Comparison of ENCODE assay signal across 13 cellular contexts in genomic region chr21:42336065-42336464, GRCh38. TPM values are rescaled to one million over a fixed set of nuclear protein-coding genes. Genes with fewer than 3 reads are reported as not detected.
DNase-seq lines count a peak whose midpoint lies in the region; ATAC-seq, FAIRE-seq and TF ChIP-seq lines count a peak whose summit lies in the region.
"Had no signal": no experiment of that assay in that cellular context is flagged by ENCODE, and none has a peak within 500 bp of the region (broad histone marks: within the 10 kb centered on the region; RNA-seq: fewer than 3 reads in every experiment).

No MANE protein-coding gene starts in this region.

- no peak overlapping the region for H3K27ac Mint-ChIP-seq in MCF 10A (ENCODE audit: low read depth, unreplicated experiment)
- peak overlapping the region; percentile 81 for H3K27ac Mint-ChIP-seq in astrocyte (ENCODE audit: unreplicated experiment)

- H3K36me3 Mint-ChIP-seq in MCF 10A (ENCODE audit: insufficient read depth, unreplicated experiment) (no peaks in the 10 kb centered on the region), astrocyte (ENCODE audit: low read depth, unreplicated experiment) (no peaks in the 10 kb centered on the region)

- CTCF ChIA-PET in MCF 10A (lab: Yijun Ruan, JAX) = interaction anchor here (0.6 kb wide), 1 partner anchor 10 kb away, joined by 4 read pairs; no protein-coding TSS in a partner anchor

- no peaks in the 10 kb centered on the region for H3K9me3 Mint-ChIP-seq in MCF 10A (ENCODE audit: unreplicated experiment)
- H3K9me3 Mint-ChIP-seq in astrocyte (ENCODE audit: unreplicated experiment) = peaks cover 8% of the 10 kb centered on the region

- no peak for ATAC-seq in HG03520 (IDR thresholded peaks at IDR 0.05; ENCODE audit: unreplicated experiment)

- H3K27me3 Mint-ChIP-seq in MCF 10A (ENCODE audit: insufficient read depth, unreplicated experiment) = peaks cover 43% of the 10 kb centered on the region
- peaks cover 10% of the 10 kb centered on the region for H3K27me3 Mint-ChIP-seq in astrocyte (ENCODE audit: low read depth, unreplicated experiment)

- POLR2A ChIA-PET in MCF 10A (lab: Yijun Ruan, JAX) = interaction anchor here (0.6 to 0.7 kb wide), 2 partner anchors 68 to 94 kb away, joined by 3 read pairs; no protein-coding TSS in a partner anchor

- no peak overlapping the region for H3K9ac ChIP-seq in astrocyte (ENCODE audit: low read length)

- H3K27me3 ChIP-seq in breast epithelium = no peaks in the 10 kb centered on the region
- H3K27me3 ChIP-seq in astrocyte (ENCODE audit: insufficient read depth, low read length) = peaks cover 20% of the 10 kb centered on the region

- BruUV-seq in MCF 10A (replicated peaks; lab: Mats Ljungman, UMichigan) = no TSS peak

- H3K4me2 ChIP-seq in astrocyte (ENCODE audit: low read length) = no peak overlapping the region

- H2AFZ ChIP-seq in astrocyte (ENCODE audit: low read depth, low read length) = no peak overlapping the region

- no peak for TF ChIP-seq POLR2A in breast epithelium (IDR thresholded peaks at IDR 0.05)

- H4K20me1 ChIP-seq in astrocyte (ENCODE audit: insufficient read depth, low read length) = no peaks in the 10 kb centered on the region

- H3K27ac ChIP-seq in breast epithelium (no peak overlapping the region), astrocyte (ENCODE audit: low read depth, low read length) (no peak overlapping the region)
- H3K27ac ChIP-seq: adrenal gland had no signal

- peak; percentile 13 for DNase-seq in MCF 10A (ENCODE audit: unreplicated experiment)
- no peak for DNase-seq in breast epithelium (ENCODE audit: low spot score in 2 of 2)
- no peak for DNase-seq in astrocyte (ENCODE audit: low read depth)
- DNase-seq in islet precursor cell = peak; percentile 79
- DNase-seq in ureter (ENCODE audit: low spot score) = peak; percentile 25
- no peak for DNase-seq in mesenteric fat pad (ENCODE audit: low spot score)
- DNase-seq in foreskin fibroblast = no peak
- DNase-seq: activated T-cell treated with anti-CD3 and anti-CD28 coated beads for 4 hours; DMS153; effector CD8-positive, alpha-beta T cell; NCI-H226 had no signal

- no peak for FAIRE-seq in astrocyte (lab: Jason Lieb, UNC)

- H3K4me3 Mint-ChIP-seq in MCF 10A (ENCODE audit: unreplicated experiment) (no peak overlapping the region), astrocyte (ENCODE audit: unreplicated experiment) (no peak overlapping the region)

- peaks cover 0 to 10% of the 10 kb centered on the region in 2 donors for H3K9me3 ChIP-seq in breast epithelium
- no peaks in the 10 kb centered on the region for H3K9me3 ChIP-seq in astrocyte (ENCODE audit: insufficient read depth, low read depth, low read length)
- H3K9me3 ChIP-seq: adrenal gland had no signal

- H3K4me1 ChIP-seq in breast epithelium (no peaks in the 10 kb centered on the region), astrocyte (ENCODE audit: insufficient read depth, low read length) (peaks cover 5% of the 10 kb centered on the region)
- H3K4me1 ChIP-seq: adrenal gland had no signal

- intact Hi-C loops in MCF 10A (cut with micrococcal nuclease) = no loop called here
- intact Hi-C loops in breast epithelium (cut with DNase I; ENCODE audit: low total_unique reads) = no loop called here

- peak overlapping the region in 1 of 3 donors; percentile 12 for H3K4me3 ChIP-seq in breast epithelium
- no peak overlapping the region for H3K4me3 ChIP-seq in astrocyte (ENCODE audit: insufficient read depth, low read depth, low read length)
- no peak overlapping the region for H3K4me3 ChIP-seq in foreskin fibroblast (ENCODE audit: low read depth in 1 of 2, low read length in 2 of 2)
- H3K4me3 ChIP-seq: adrenal gland had no signal

- H3K36me3 ChIP-seq in breast epithelium (no peaks in the 10 kb centered on the region), astrocyte (ENCODE audit: insufficient read depth, low read length) (no peaks in the 10 kb centered on the region)
- H3K36me3 ChIP-seq: adrenal gland had no signal

- no peak for TF ChIP-seq CTCF in MCF 10A (IDR thresholded peaks at IDR 0.05; ENCODE audit: unreplicated experiment)
- no peak for TF ChIP-seq CTCF in breast epithelium (IDR thresholded peaks at IDR 0.05)
- TF ChIP-seq CTCF in astrocyte (IDR thresholded peaks at IDR 0.05; ENCODE audit: insufficient read depth, low read depth, low read length) = no peak
- TF ChIP-seq CTCF in foreskin fibroblast (IDR thresholded peaks at IDR 0.05; ENCODE audit: low read depth, low read length) = no peak

- H3K4me1 Mint-ChIP-seq in MCF 10A (ENCODE audit: insufficient read depth, unreplicated experiment) (no peaks in the 10 kb centered on the region), astrocyte (ENCODE audit: low read depth, unreplicated experiment) (peaks cover 5% of the 10 kb centered on the region)

- H3K79me2 ChIP-seq in astrocyte (ENCODE audit: insufficient read depth, low read length) = no peaks in the 10 kb centered on the region

RNA-seq across cellular contexts. Expression of gene TFF2, which starts 14.7 kb away (rescaled TPM):
- not detected in 2 replicates for total RNA-seq in MCF 10A (2022)
- total RNA-seq in breast epithelium = not detected
- not detected in 2 replicates for total RNA-seq in astrocyte
- total RNA-seq in ureter = not detected
- not detected for total RNA-seq in mesenteric fat pad
- total RNA-seq: adrenal gland had no signal

RNA-seq across cellular contexts. Expression of gene TFF3, which starts 20.9 kb away (rescaled TPM):
- total RNA-seq in MCF 10A (2022) (not detected in 2 replicates), breast epithelium (100 to 1,000 TPM in 1 of 3 donors, 10 to 100 TPM in 1, under 1 TPM in 1; 0.96 to 108 (median 11.4) TPM), astrocyte (0.84 TPM in 1 of 2 replicates, not detected in the other), ureter (3.0 TPM), mesenteric fat pad (5.5 TPM)

RNA-seq across cellular contexts. Expression of gene TFF1, which starts 30.3 kb away (rescaled TPM):
- total RNA-seq in MCF 10A (2022) = not detected in 2 replicates
- 1 to 10 TPM in 1 of 3 donors, under 1 TPM in 1, not detected in 1; 0.98 to 4.4 TPM for total RNA-seq in breast epithelium
- total RNA-seq in astrocyte = not detected in 2 replicates
- total RNA-seq in ureter = 2.6 TPM
- not detected for total RNA-seq in mesenteric fat pad

RNA-seq across cellular contexts. Expression of gene TMPRSS3, which starts 59.8 kb away (rescaled TPM):
- 2.0 and 2.4 TPM in 2 replicates for total RNA-seq in MCF 10A (2022)
- 10 to 100 TPM in 1 of 3 donors, 1 to 10 TPM in 1, not detected in 1; 9.2 to 27.2 TPM for total RNA-seq in breast epithelium
- not detected in 2 replicates for total RNA-seq in astrocyte
- total RNA-seq in ureter = 1.7 TPM
- total RNA-seq in mesenteric fat pad = not detected

Comparison
In these comparisons a context has a peak if more than half of its experiments do, and no peak if none do; other contexts are left out.
1. DNase-seq: peak in MCF 10A (single experiment), islet precursor cell (single experiment) and ureter (single experiment); none in breast epithelium (0 of 2), astrocyte (single experiment), mesenteric fat pad (single experiment) and foreskin fibroblast (0 of 2).